In genomic region chr12:120922279-120922678, GRCh38 we compare ENCODE assay signal across 26 cellular contexts. TPM values are rescaled to one million over a fixed set of nuclear protein-coding genes. Genes with fewer than 3 reads are reported as not detected.
"Had no signal": no experiment of that assay in that cellular context is flagged by ENCODE, and none has a peak within 500 bp of the region (broad histone marks: within the 10 kb centered on the region; RNA-seq: fewer than 3 reads in every experiment).

No MANE protein-coding gene starts in this region.

- H3K4me1 ChIP-seq: adrenal gland had no signal

- H3K27me3 Mint-ChIP-seq: activated CD4-positive, alpha-beta memory T cell treated with anti-CD3 and anti-CD28 coated beads for 36 hours; T-helper 17 cell had no signal

- H3K27me3 ChIP-seq: adrenal gland had no signal

- H3K4me1 Mint-ChIP-seq: activated CD4-positive, alpha-beta T cell treated with anti-CD3 and anti-CD28 coated beads, Interleukin-2, amount 10 ng/mL, durations not matched to agents 7 days and 5 days; activated naive CD8-positive, alpha-beta T cell treated with anti-CD3 and anti-CD28 coated beads, Interleukin-2, amount 10 ng/mL, durations not matched to agents 7 days and 5 days; T-helper 17 cell had no signal

- H3K9ac ChIP-seq: KMS-11 had no signal

- H3K27ac Mint-ChIP-seq: activated CD4-positive, alpha-beta memory T cell treated with anti-CD3 and anti-CD28 coated beads for 36 hours; activated CD4-positive, alpha-beta T cell treated with anti-CD3 and anti-CD28 coated beads, Interleukin-2, amount 10 ng/mL, durations not matched to agents 7 days and 5 days; activated naive CD8-positive, alpha-beta T cell treated with anti-CD3 and anti-CD28 coated beads, Interleukin-2, amount 10 ng/mL, durations not matched to agents 7 days and 5 days; activated T-cell treated with anti-CD3 and anti-CD28 coated beads, Interleukin-2, amount 50 U/mL, for 72 hours; activated T-helper 2 cell treated with anti-CD3 and anti-CD28 coated beads, Interferon-gamma antibody, Interleukin-2, Interleukin-4, amounts not matched to agents 10 μg/mL and 5 μg/mL and 100 μg/mL, durations not matched to agents 14 hours and 24 hours and 36 hours; T-helper 17 cell had no signal

- H3K4me3 ChIP-seq: adrenal gland had no signal

- H3K36me3 ChIP-seq: adrenal gland had no signal

- H3K4me3 Mint-ChIP-seq: activated CD4-positive, alpha-beta memory T cell treated with anti-CD3 and anti-CD28 coated beads for 36 hours; activated CD4-positive, alpha-beta T cell treated with anti-CD3 and anti-CD28 coated beads, Interleukin-2, amount 10 ng/mL, durations not matched to agents 7 days and 5 days; activated naive CD8-positive, alpha-beta T cell treated with anti-CD3 and anti-CD28 coated beads, Interleukin-2, amount 10 ng/mL, durations not matched to agents 7 days and 5 days; activated T-cell treated with anti-CD3 and anti-CD28 coated beads, Interleukin-2, amount 50 U/mL, for 72 hours; T-helper 17 cell had no signal

- H3K4me2 ChIP-seq: KMS-11 had no signal

- ATAC-seq: activated T-cell treated with anti-CD3 and anti-CD28 coated beads, Interleukin-2, amount 50 U/mL, for 72 hours; PC-3; T-helper 17 cell had no signal

- H3K36me3 Mint-ChIP-seq: activated CD4-positive, alpha-beta memory T cell treated with anti-CD3 and anti-CD28 coated beads for 36 hours had no signal

- H3K27ac ChIP-seq: adrenal gland, KMS-11 had no signal

- DNase-seq: activated CD4-positive, alpha-beta memory T cell treated with anti-CD3 and anti-CD28 coated beads for 36 hours; activated CD4-positive, alpha-beta T cell treated with anti-CD3 and anti-CD28 coated beads, Interleukin-2, amount 10 ng/mL, durations not matched to agents 7 days and 5 days; activated CD4-positive, CD25-positive, alpha-beta regulatory T cell; activated CD8-positive, alpha-beta memory T cell treated with anti-CD3 and anti-CD28 coated beads for 24 hours; activated naive CD4-positive, alpha-beta T cell treated with anti-CD3 and anti-CD28 coated beads, Interleukin-2, amount 50 U/mL, for 16 hours; activated naive CD8-positive, alpha-beta T cell treated with anti-CD3 and anti-CD28 coated beads, Interleukin-2, amount 10 ng/mL, durations not matched to agents 7 days and 5 days; activated T-cell treated with anti-CD3 and anti-CD28 coated beads, Interleukin-2, amount 50 U/mL, for 72 hours; anterior cingulate cortex; cerebellar nuclear complex; NCI-H1092; NCI-H1417; NCI-H2029; NCI-H345; NCI-H510A; NCI-H69; NK-92 treated with Interleukin-12 subunit alpha and Interleukin-12 subunit beta, amount 100 ng/mL, for 24 hours; PC-3; SHP77; T-helper 17 cell; T-helper 9 cell had no signal

RNA-seq across cellular contexts. Expression of gene HNF1A, which starts 56.1 kb away (rescaled TPM):
- total RNA-seq: activated CD4-positive, alpha-beta memory T cell treated with anti-CD3 and anti-CD28 coated beads for 36 hours; activated CD4-positive, alpha-beta T cell treated with anti-CD3 and anti-CD28 coated beads, Interleukin-2, amount 10 ng/mL, durations not matched to agents 7 days and 5 days; activated naive CD8-positive, alpha-beta T cell treated with anti-CD3 and anti-CD28 coated beads, Interleukin-2, amount 10 ng/mL, durations not matched to agents 7 days and 5 days; activated T-cell treated with anti-CD3 and anti-CD28 coated beads, Interleukin-2, amount 50 U/mL, for 72 hours; activated T-helper 2 cell treated with anti-CD3 and anti-CD28 coated beads, Interferon-gamma antibody, Interleukin-2, Interleukin-4, amounts not matched to agents 10 μg/mL and 5 μg/mL and 100 μg/mL, durations not matched to agents 14 hours and 24 hours and 36 hours; cardiac septum; MCF 10A; PC-3; SK-MEL-5; T-helper 17 cell had no signal
